ENCODE assay signal across 1 cellular context in genomic region chr17:44211281-44212265, GRCh38.
TF ChIP-seq lines count a peak whose summit lies in the region.

No MANE protein-coding gene starts in this region.

TF ChIP-seq in GM23338, 12 proteins besides CTCF, POLR2A, EP300 and RAD21:
- no peak for TF ChIP-seq ETS1 (IDR thresholded peaks at IDR 0.05)
- no peak for TF ChIP-seq ZNF331 (CRISPR knock-in tag; IDR thresholded peaks at IDR 0.05; ENCODE audit: low read depth)
- TF ChIP-seq NANOG (IDR thresholded peaks at IDR 0.05; ENCODE audit: borderline replicate concordance): no peak
- TF ChIP-seq REST (IDR thresholded peaks at IDR 0.05; ENCODE audit: unreplicated experiment): no peak
- no peak for TF ChIP-seq POLR2AphosphoS5 (IDR thresholded peaks at IDR 0.05; ENCODE audit: low read depth)
- no peak for TF ChIP-seq JUNB (IDR thresholded peaks at IDR 0.05; ENCODE audit: unreplicated experiment)
